Comparison of ENCODE assay signal across 14 cellular contexts in genomic region chr3:42778644-42779043, GRCh38. TPM values are rescaled to one million over a fixed set of nuclear protein-coding genes. Genes with fewer than 3 reads are reported as not detected.
DNase-seq lines count a peak whose midpoint lies in the region; ATAC-seq and TF ChIP-seq lines count a peak whose summit lies in the region.
"Had no signal": no experiment of that assay in that cellular context is flagged by ENCODE, and none has a peak within 500 bp of the region (broad histone marks: within the 10 kb centered on the region; RNA-seq: fewer than 3 reads in every experiment).

No MANE protein-coding gene starts in this region.

- 47 to 78% (median 58%) methylated on average over 2 of the region's 2 CpGs for WGBS in stomach, 5 donors

- no peak for ATAC-seq in GM21447 (IDR thresholded peaks at IDR 0.05; ENCODE audit: unreplicated experiment)
- ATAC-seq: activated CD8-positive, alpha-beta T cell treated with anti-CD3 and anti-CD28 coated beads, Interleukin-2, amount 10 ng/mL, durations not matched to agents 7 days and 5 days; left colon had no signal

- no peak for TF ChIP-seq CTCF in breast epithelium (IDR thresholded peaks at IDR 0.05)
- TF ChIP-seq CTCF in stomach (IDR thresholded peaks at IDR 0.05), result no peak
- TF ChIP-seq CTCF in colonic mucosa (IDR thresholded peaks at IDR 0.05), result no peak

- TF ChIP-seq EP300 in stomach (IDR thresholded peaks at IDR 0.05), result peak; percentile 59

- H3K9me3 ChIP-seq in breast epithelium (no peaks in the 10 kb centered on the region), stomach (no peaks in the 10 kb centered on the region), colonic mucosa (no peaks in the 10 kb centered on the region)

- intact Hi-C loops in breast epithelium (cut with DNase I; ENCODE audit: low total_unique reads) (no loop called here), stomach (cut with DNase I; ENCODE audit: low total_unique reads) (no loop called here), colonic mucosa (cut with DNase I) (no loop called here)

- H3K9ac ChIP-seq in colonic mucosa (ENCODE audit: low read depth in 2 of 2, low read length in 2 of 2), result no peak overlapping the region

- DNase-seq in ELR (ENCODE audit: low read depth) (peak; percentile 51), breast epithelium (ENCODE audit: low spot score in 2 of 2) (no peak), kidney tubule cell (ENCODE audit: low spot score) (peak; percentile 57), stomach (no peak), colonic mucosa (no peak), GDM1 (lab: John Stamatoyannopoulos, UW) (no peak), DMS 273 treated with DMSO at 0.1 percent for 48 hours (lab: John Stamatoyannopoulos, UW) (no peak)
- DNase-seq: activated CD8-positive, alpha-beta T cell treated with anti-CD3 and anti-CD28 coated beads, Interleukin-2, amount 10 ng/mL, durations not matched to agents 7 days and 5 days; activated naive CD4-positive, alpha-beta T cell treated with Interleukin-2 at 50 U/mL for 16 hours; left colon; NCI-H2171; T1000 had no signal

- H3K27me3 ChIP-seq in breast epithelium (no peaks in the 10 kb centered on the region), stomach (no peaks in the 10 kb centered on the region), colonic mucosa (no peaks in the 10 kb centered on the region)

- no peaks in the 10 kb centered on the region for H3K4me1 ChIP-seq in breast epithelium
- peaks cover 11 to 74% (median 41%) of the 10 kb centered on the region in 4 donors for H3K4me1 ChIP-seq in stomach
- H3K4me1 ChIP-seq in colonic mucosa, result no peaks in the 10 kb centered on the region

- H3K4me3 ChIP-seq in breast epithelium, result no peak overlapping the region
- H3K4me3 ChIP-seq in stomach, result no peak overlapping the region
- H3K4me3 ChIP-seq in colonic mucosa, result no peak overlapping the region

- TF ChIP-seq POLR2A in breast epithelium (IDR thresholded peaks at IDR 0.05) (no peak), stomach (IDR thresholded peaks at IDR 0.05) (no peak)

- peaks cover 7% of the 10 kb centered on the region for H3K36me3 ChIP-seq in breast epithelium
- peaks cover 8 to 23% (median 15%) of the 10 kb centered on the region in 4 donors for H3K36me3 ChIP-seq in stomach
- H3K36me3 ChIP-seq in colonic mucosa, result no peaks in the 10 kb centered on the region

- peak overlapping the region; percentile 27 to 42 for H3K27ac ChIP-seq in breast epithelium
- H3K27ac ChIP-seq in stomach, result peak overlapping the region in 4 of 5 donors; percentile 73 to 84 (median 75)
- no peak overlapping the region for H3K27ac ChIP-seq in colonic mucosa

RNA-seq across cellular contexts. Expression of gene CCDC13, which starts 5.6 kb away (rescaled TPM):
- 1 to 10 TPM; 2.3 to 2.9 (median 2.9) TPM for total RNA-seq in breast epithelium
- 10 to 100 TPM in 2 of 5 donors, 1 to 10 TPM in 1, under 1 TPM in 1, not detected in 1; 0.58 to 31.7 (median 10.0) TPM for total RNA-seq in stomach
- 1 to 10 TPM in 1 of 3 donors, under 1 TPM in 2; 0.44 to 2.9 (median 0.53) TPM for polyA plus RNA-seq in stomach
- 1 to 10 TPM in 1 of 2 donors, under 1 TPM in 1; 0.93 to 5.3 TPM for total RNA-seq in colonic mucosa

RNA-seq across cellular contexts. Expression of gene HIGD1A, which starts 25.6 kb away (rescaled TPM):
- 100 to 1,000 TPM; 131 to 185 (median 148) TPM for total RNA-seq in breast epithelium
- 100 to 1,000 TPM in 2 of 5 donors, 10 to 100 TPM in 3; 62.0 to 313 (median 98.8) TPM for total RNA-seq in stomach
- 100 to 1,000 TPM; 202 to 413 (median 311) TPM for polyA plus RNA-seq in stomach
- 100 to 1,000 TPM; 224 to 360 TPM for total RNA-seq in colonic mucosa

RNA-seq across cellular contexts. Expression of gene ACKR2, which starts 30.6 kb away (rescaled TPM):
- total RNA-seq in breast epithelium (10 to 100 TPM in 1 of 3 donors, 1 to 10 TPM in 2; 1.8 to 15.8 (median 6.9) TPM), stomach (1 to 10 TPM in 1 of 5 donors, under 1 TPM in 1, not detected in 3; 0.72 to 2.4 TPM), colonic mucosa (1 to 10 TPM; 3.2 to 6.5 TPM)
- under 1 TPM; 0.15 to 0.50 (median 0.30) TPM for polyA plus RNA-seq in stomach
- total RNA-seq: G401 had no signal

Comparison
In these comparisons a context has a peak if more than half of its experiments do, and no peak if none do; other contexts are left out.
1. DNase-seq: peak in ELR (single experiment) and kidney tubule cell (single experiment); none in breast epithelium (0 of 2), stomach (single experiment), colonic mucosa (single experiment), GDM1 (single experiment) and DMS 273 treated with DMSO at 0.1 percent for 48 hours (single experiment).